Comparison of ENCODE assay signal across 17 cellular contexts in the genomic region with DNA sequence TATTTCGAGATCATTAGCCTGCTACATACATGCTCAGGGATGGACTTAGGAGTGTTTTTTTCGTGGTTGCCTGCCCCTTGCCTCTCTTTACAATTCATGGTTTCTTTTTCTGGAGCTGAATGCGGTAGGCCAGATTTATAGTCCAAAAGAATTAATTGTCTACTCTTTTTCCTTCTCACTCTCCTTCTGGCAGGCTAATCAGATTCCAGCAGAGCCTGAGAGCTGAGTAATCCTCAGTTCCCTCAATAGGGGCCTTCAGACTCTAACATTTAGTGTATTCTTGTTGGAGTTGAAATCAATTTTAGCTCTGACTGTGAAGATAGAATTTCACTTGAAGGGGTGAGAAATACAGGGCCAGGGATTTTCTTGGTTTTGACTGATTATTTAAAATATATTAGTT. TPM values are rescaled to one million over a fixed set of nuclear protein-coding genes. Genes with fewer than 3 reads are reported as not detected.
"Had no signal": no experiment of that assay in that cellular context is flagged by ENCODE, and none has a peak within 500 bp of the region (broad histone marks: within the 10 kb centered on the region; RNA-seq: fewer than 3 reads in every experiment).

No MANE protein-coding gene starts in this region.

- H3K36me3 ChIP-seq: upper lobe of right lung had no signal

- H3K4me3 ChIP-seq: dorsolateral prefrontal cortex, mucosa of descending colon, testis, upper lobe of right lung had no signal

- DNase-seq: activated CD4-positive, alpha-beta T cell treated with anti-CD3 and anti-CD28 coated beads, Interleukin-2, amount 50 U/mL, for 1 hour; activated CD8-positive, alpha-beta memory T cell treated with anti-CD3 and anti-CD28 coated beads for 24 hours; activated gamma-delta T cell treated with Interleukin-2 at 50 U/mL for 16 hours; amygdala; dorsolateral prefrontal cortex; erythroblast; mammary epithelial cell; mucosa of descending colon; naive thymus-derived CD8-positive, alpha-beta T cell; right cardiac atrium; stimulated activated naive CD8-positive, alpha-beta T cell treated with anti-CD3 and anti-CD28 coated beads, Interleukin-15, amount 100 ng/mL, for 72 hours; SW 1271; testis; upper lobe of right lung had no signal

- ATAC-seq: left lobe of liver; mucosa of descending colon; naive thymus-derived CD8-positive, alpha-beta T cell; right cardiac atrium; stimulated activated naive CD8-positive, alpha-beta T cell treated with anti-CD3 and anti-CD28 coated beads, Interleukin-15, amount 100 ng/mL, for 72 hours; upper lobe of right lung had no signal

- H3K27ac ChIP-seq: testis, upper lobe of right lung had no signal

- H3K4me1 ChIP-seq: testis, upper lobe of right lung had no signal

- H3K9me3 ChIP-seq: mucosa of descending colon, testis, upper lobe of right lung had no signal

- H3K27me3 ChIP-seq: dorsolateral prefrontal cortex, testis, upper lobe of right lung had no signal

RNA-seq across cellular contexts. Expression of a gene that starts 16.4 kb away (rescaled TPM):
- total RNA-seq: bronchial epithelial cell; left lobe of liver; mammary epithelial cell; naive thymus-derived CD8-positive, alpha-beta T cell; T-helper 2 cell treated with Interferon-gamma antibody and Interleukin-4, amounts not matched to agents 100 ng/mL and 5 ng/mL, for 36 hours; upper lobe of right lung had no signal
- polyA plus RNA-seq: mammary epithelial cell had no signal
